21 cellular contexts compared by ENCODE assay signal in the genomic region with DNA sequence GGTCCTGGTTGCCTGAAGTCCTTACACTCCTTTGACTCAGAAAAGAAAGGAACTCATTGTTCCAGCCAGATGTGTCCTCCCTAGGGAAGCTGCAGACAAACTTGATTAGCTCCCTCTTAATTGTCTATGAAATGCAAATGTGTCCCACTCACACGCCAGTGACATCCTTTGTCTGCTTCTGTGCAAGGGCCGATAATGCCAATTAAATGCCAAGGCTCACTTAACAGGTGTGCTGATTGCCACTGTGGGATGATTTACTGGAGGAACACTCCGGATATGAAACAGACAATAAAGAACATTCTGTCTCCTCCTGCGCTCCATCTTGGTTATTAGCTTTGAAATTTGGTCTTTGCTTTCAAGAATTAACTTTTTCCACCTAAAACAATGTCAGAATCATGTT.
DNase-seq lines count a peak whose midpoint lies in the region; ATAC-seq and TF ChIP-seq lines count a peak whose summit lies in the region.
"Had no signal": no experiment of that assay in that cellular context is flagged by ENCODE, and none has a peak within 500 bp of the region (broad histone marks: within the 10 kb centered on the region; RNA-seq: fewer than 3 reads in every experiment).

No MANE protein-coding gene starts in this region.

- H3K27me3 ChIP-seq in suprapubic skin (no peaks in the 10 kb centered on the region), esophagus muscularis mucosa (no peaks in the 10 kb centered on the region)
- H3K27me3 ChIP-seq: BE2C had no signal

- no peak for TF ChIP-seq EP300 in suprapubic skin (IDR thresholded peaks at IDR 0.05)
- no peak for TF ChIP-seq EP300 in esophagus muscularis mucosa (IDR thresholded peaks at IDR 0.05)

- DNase-seq in LHCN-M2 (ENCODE audit: low read depth): peak; percentile 64
- peak; percentile 10 for DNase-seq in medulla oblongata (ENCODE audit: extremely low spot score)
- no peak for DNase-seq in suprapubic skin (ENCODE audit: low spot score in 2 of 2)
- DNase-seq in left colon: no peak
- DNase-seq in esophagus muscularis mucosa (ENCODE audit: extremely low spot score): no peak
- DNase-seq: ACHN; BE2C; C1 segment of cervical spinal cord; CD4-positive, CD25-positive, alpha-beta regulatory T cell; CD8-positive, alpha-beta memory T cell; COR-L47; DMS 273 treated with DMSO at 0.1 percent for 48 hours; DMS53; DND-41; EL; HFFc6 had no signal

- H3K4me3 ChIP-seq in suprapubic skin: no peak overlapping the region
- H3K4me3 ChIP-seq in esophagus muscularis mucosa: no peak overlapping the region
- H3K4me3 ChIP-seq: GM12878 had no signal

- ATAC-seq in left colon (no peak), GM21529 (IDR thresholded peaks at IDR 0.05; ENCODE audit: unreplicated experiment) (no peak)
- ATAC-seq: GM12878, HCT116 had no signal

- H3K9me3 ChIP-seq in suprapubic skin (peaks cover 6% of the 10 kb centered on the region), esophagus muscularis mucosa (peaks cover 0 to 8% (median 5%) of the 10 kb centered on the region in 4 donors)
- H3K9me3 ChIP-seq: BE2C had no signal

- no peaks in the 10 kb centered on the region for H3K36me3 ChIP-seq in suprapubic skin
- no peaks in the 10 kb centered on the region for H3K36me3 ChIP-seq in esophagus muscularis mucosa
- H3K36me3 ChIP-seq: BE2C had no signal

- TF ChIP-seq CTCF in VCaP (conservative IDR thresholded peaks at IDR 0.05): no peak
- TF ChIP-seq CTCF in suprapubic skin (IDR thresholded peaks at IDR 0.05): no peak
- TF ChIP-seq CTCF in esophagus muscularis mucosa (IDR thresholded peaks at IDR 0.05): no peak

- intact Hi-C loops in left colon (cut with DNase I, micrococcal nuclease): no loop called here
- intact Hi-C loops in esophagus muscularis mucosa (cut with DNase I): no loop called here

- 79% methylated on average over 4 of the region's 4 CpGs for WGBS in suprapubic skin
- 81% methylated on average over 4 of the region's 4 CpGs for WGBS in esophagus muscularis mucosa

- H3K27ac ChIP-seq in VCaP (peak overlapping the region; percentile 50; the same call in 1 of the 2 replicates), suprapubic skin (peak overlapping the region; percentile 38), esophagus muscularis mucosa (replicated peaks in 1 of 4) (no peak overlapping the region)
- H3K27ac ChIP-seq: HL-60 had no signal

- no peak for TF ChIP-seq POLR2A in suprapubic skin (IDR thresholded peaks at IDR 0.05)
- TF ChIP-seq POLR2A in esophagus muscularis mucosa (IDR thresholded peaks at IDR 0.05; ENCODE audit: low read depth): no peak

- no peaks in the 10 kb centered on the region for H3K4me1 ChIP-seq in suprapubic skin
- peaks cover 0 to 22% (median 0%) of the 10 kb centered on the region in 4 donors for H3K4me1 ChIP-seq in esophagus muscularis mucosa
- H3K4me1 ChIP-seq: BE2C had no signal

Comparison
In these comparisons a context has a peak if more than half of its experiments do, and no peak if none do; other contexts are left out.
1. DNase-seq: peak in LHCN-M2 (single experiment) and medulla oblongata (single experiment); none in suprapubic skin (0 of 2), left colon (0 of 2) and esophagus muscularis mucosa (single experiment).
2. H3K27ac ChIP-seq: peak in VCaP (single experiment) and suprapubic skin (single experiment); none in esophagus muscularis mucosa (0 of 4).